ENCODE assay signal across 1 cellular context in the genomic region with DNA sequence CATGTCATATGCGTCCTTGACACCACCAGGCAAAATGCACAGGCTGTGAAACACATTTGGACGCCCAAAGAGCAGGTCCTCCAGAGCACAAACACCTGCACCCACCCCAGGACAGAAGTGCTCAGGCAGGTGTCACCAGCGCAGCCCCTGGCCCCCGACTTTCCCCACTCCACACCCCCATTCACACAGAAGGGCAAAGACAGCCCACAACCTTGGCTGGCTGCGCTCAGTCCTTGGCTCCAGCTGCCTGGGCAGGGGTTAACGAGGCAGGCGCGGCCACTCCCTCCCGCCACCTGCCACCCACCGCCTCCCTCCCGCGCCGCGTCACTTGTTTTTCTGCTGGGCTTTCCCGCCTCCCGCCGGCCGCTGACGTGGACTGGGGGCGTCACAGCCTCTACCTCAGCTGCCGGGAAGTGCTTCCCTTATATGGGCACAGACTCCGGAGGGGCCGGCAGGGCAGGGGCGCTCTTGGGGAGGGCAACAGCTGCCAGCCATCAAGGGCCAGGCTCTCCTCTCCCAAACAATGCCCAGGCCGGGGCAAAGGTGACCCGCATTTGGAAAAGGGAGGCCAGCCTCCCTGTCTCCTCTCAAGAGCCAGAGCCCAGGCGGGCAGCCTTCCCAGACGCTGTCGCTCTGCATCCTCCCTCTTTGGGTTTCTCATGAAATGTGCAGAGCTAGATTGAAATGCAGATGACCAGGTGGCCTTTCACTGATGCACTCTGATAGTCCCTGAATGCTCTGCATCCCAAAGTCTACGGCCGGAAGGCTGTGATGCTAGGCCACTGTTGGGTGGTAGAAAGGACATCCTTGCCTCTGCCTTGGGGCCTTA.
TF ChIP-seq lines count a peak whose summit lies in the region.

No MANE protein-coding gene starts in this region.

TF ChIP-seq in HepG2, 621 proteins besides CTCF, POLR2A, EP300 and RAD21 (continued from another document and continues in another):
- TF ChIP-seq, protein P1, sequence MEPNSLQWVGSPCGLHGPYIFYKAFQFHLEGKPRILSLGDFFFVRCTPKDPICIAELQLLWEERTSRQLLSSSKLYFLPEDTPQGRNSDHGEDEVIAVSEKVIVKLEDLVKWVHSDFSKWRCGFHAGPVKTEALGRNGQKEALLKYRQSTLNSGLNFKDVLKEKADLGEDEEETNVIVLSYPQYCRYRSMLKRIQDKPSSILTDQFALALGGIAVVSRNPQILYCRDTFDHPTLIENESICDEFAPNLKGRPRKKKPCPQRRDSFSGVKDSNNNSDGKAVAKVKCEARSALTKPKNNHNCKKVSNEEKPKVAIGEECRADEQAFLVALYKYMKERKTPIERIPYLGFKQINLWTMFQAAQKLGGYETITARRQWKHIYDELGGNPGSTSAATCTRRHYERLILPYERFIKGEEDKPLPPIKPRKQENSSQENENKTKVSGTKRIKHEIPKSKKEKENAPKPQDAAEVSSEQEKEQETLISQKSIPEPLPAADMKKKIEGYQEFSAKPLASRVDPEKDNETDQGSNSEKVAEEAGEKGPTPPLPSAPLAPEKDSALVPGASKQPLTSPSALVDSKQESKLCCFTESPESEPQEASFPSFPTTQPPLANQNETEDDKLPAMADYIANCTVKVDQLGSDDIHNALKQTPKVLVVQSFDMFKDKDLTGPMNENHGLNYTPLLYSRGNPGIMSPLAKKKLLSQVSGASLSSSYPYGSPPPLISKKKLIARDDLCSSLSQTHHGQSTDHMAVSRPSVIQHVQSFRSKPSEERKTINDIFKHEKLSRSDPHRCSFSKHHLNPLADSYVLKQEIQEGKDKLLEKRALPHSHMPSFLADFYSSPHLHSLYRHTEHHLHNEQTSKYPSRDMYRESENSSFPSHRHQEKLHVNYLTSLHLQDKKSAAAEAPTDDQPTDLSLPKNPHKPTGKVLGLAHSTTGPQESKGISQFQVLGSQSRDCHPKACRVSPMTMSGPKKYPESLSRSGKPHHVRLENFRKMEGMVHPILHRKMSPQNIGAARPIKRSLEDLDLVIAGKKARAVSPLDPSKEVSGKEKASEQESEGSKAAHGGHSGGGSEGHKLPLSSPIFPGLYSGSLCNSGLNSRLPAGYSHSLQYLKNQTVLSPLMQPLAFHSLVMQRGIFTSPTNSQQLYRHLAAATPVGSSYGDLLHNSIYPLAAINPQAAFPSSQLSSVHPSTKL (CRISPR knock-in tag; IDR thresholded peaks at IDR 0.05): peak; percentile 46; the same call in 1 of the 2 replicates
- TF ChIP-seq ZNF777 (CRISPR knock-in tag; IDR thresholded peaks at IDR 0.05): no peak
- TF ChIP-seq, protein P2, sequence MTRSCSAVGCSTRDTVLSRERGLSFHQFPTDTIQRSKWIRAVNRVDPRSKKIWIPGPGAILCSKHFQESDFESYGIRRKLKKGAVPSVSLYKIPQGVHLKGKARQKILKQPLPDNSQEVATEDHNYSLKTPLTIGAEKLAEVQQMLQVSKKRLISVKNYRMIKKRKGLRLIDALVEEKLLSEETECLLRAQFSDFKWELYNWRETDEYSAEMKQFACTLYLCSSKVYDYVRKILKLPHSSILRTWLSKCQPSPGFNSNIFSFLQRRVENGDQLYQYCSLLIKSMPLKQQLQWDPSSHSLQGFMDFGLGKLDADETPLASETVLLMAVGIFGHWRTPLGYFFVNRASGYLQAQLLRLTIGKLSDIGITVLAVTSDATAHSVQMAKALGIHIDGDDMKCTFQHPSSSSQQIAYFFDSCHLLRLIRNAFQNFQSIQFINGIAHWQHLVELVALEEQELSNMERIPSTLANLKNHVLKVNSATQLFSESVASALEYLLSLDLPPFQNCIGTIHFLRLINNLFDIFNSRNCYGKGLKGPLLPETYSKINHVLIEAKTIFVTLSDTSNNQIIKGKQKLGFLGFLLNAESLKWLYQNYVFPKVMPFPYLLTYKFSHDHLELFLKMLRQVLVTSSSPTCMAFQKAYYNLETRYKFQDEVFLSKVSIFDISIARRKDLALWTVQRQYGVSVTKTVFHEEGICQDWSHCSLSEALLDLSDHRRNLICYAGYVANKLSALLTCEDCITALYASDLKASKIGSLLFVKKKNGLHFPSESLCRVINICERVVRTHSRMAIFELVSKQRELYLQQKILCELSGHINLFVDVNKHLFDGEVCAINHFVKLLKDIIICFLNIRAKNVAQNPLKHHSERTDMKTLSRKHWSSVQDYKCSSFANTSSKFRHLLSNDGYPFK (CRISPR knock-in tag; IDR thresholded peaks at IDR 0.05; ENCODE audit: borderline replicate concordance): 0 out of 2 replicates have a peak, but pooled peaks have one; percentile 36
- no peak for TF ChIP-seq DR1 (CRISPR knock-in tag; IDR thresholded peaks at IDR 0.05)
- no peak for TF ChIP-seq YY1 (IDR thresholded peaks at IDR 0.05; ENCODE audit: insufficient read depth, insufficient replicate concordance, low read depth, low read length)
- TF ChIP-seq ZNF616 (CRISPR knock-in tag; IDR thresholded peaks at IDR 0.05; ENCODE audit: low read depth): no peak
- no peak for TF ChIP-seq ZNF367 (CRISPR knock-in tag; IDR thresholded peaks at IDR 0.05; ENCODE audit: borderline replicate concordance)
- 0 out of 2 replicates have a peak, but pooled peaks have one; percentile 19 for TF ChIP-seq MAZ (IDR thresholded peaks at IDR 0.05; ENCODE audit: borderline replicate concordance, low read depth, low read length)
- TF ChIP-seq MAZ (CRISPR knock-in tag; IDR thresholded peaks at IDR 0.05; ENCODE audit: low read depth): no peak
- no peak for TF ChIP-seq BCL3 (CRISPR knock-in tag; IDR thresholded peaks at IDR 0.05)
- no peak for TF ChIP-seq ISL2 (CRISPR knock-in tag; IDR thresholded peaks at IDR 0.05)
- peak; percentile 70 for TF ChIP-seq ZNF687 (CRISPR knock-in tag; IDR thresholded peaks at IDR 0.05)
- 0 out of 2 replicates have a peak, but pooled peaks have one; percentile 33 for TF ChIP-seq EED (CRISPR knock-in tag; IDR thresholded peaks at IDR 0.05)
- TF ChIP-seq FOXA1 (IDR thresholded peaks at IDR 0.05): no peak
- TF ChIP-seq FOXA1 (CRISPR knock-in tag; IDR thresholded peaks at IDR 0.05): no peak
- TF ChIP-seq MAX (IDR thresholded peaks at IDR 0.05): peak; percentile 48; the same call in 1 of the 2 replicates
- TF ChIP-seq, protein P3, sequence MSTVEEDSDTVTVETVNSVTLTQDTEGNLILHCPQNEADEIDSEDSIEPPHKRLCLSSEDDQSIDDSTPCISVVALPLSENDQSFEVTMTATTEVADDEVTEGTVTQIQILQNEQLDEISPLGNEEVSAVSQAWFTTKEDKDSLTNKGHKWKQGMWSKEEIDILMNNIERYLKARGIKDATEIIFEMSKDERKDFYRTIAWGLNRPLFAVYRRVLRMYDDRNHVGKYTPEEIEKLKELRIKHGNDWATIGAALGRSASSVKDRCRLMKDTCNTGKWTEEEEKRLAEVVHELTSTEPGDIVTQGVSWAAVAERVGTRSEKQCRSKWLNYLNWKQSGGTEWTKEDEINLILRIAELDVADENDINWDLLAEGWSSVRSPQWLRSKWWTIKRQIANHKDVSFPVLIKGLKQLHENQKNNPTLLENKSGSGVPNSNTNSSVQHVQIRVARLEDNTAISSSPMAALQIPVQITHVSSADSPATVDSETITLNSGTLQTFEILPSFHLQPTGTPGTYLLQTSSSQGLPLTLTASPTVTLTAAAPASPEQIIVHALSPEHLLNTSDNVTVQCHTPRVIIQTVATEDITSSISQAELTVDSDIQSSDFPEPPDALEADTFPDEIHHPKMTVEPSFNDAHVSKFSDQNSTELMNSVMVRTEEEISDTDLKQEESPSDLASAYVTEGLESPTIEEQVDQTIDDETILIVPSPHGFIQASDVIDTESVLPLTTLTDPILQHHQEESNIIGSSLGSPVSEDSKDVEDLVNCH (CRISPR knock-in tag; IDR thresholded peaks at IDR 0.05): no peak
- no peak; the same call in 1 of the 2 replicates for TF ChIP-seq KAT8 (CRISPR knock-in tag; IDR thresholded peaks at IDR 0.05)
- no peak for TF ChIP-seq BRD4 (CRISPR knock-in tag; IDR thresholded peaks at IDR 0.05)
- no peak for TF ChIP-seq SUZ12 (IDR thresholded peaks at IDR 0.05; ENCODE audit: low read depth, low read length)
- no peak for TF ChIP-seq SNRNP70 (IDR thresholded peaks at IDR 0.05; ENCODE audit: low read depth, low read length)
- no peak for TF ChIP-seq BRCA1 (CRISPR knock-in tag; IDR thresholded peaks at IDR 0.05)
- TF ChIP-seq ZNF20 (CRISPR knock-in tag; IDR thresholded peaks at IDR 0.05): no peak
- 0 out of 2 replicates have a peak, but pooled peaks have one; percentile 49 for TF ChIP-seq HIVEP1 (CRISPR knock-in tag; IDR thresholded peaks at IDR 0.05)
- 0 out of 2 replicates have a peak, but pooled peaks have one; percentile 7 for TF ChIP-seq HOMEZ (CRISPR knock-in tag; IDR thresholded peaks at IDR 0.05; ENCODE audit: low read depth)
- TF ChIP-seq GATAD2A (CRISPR knock-in tag; IDR thresholded peaks at IDR 0.05): no peak
- peak; percentile 59; the same call in 1 of the 2 replicates for TF ChIP-seq GABPB1 (CRISPR knock-in tag; IDR thresholded peaks at IDR 0.05)
- TF ChIP-seq SP140L (CRISPR knock-in tag; IDR thresholded peaks at IDR 0.05; ENCODE audit: borderline replicate concordance): no peak
- TF ChIP-seq ZNF3 (CRISPR knock-in tag; IDR thresholded peaks at IDR 0.05): no peak
- TF ChIP-seq ZFYVE20 (CRISPR knock-in tag; IDR thresholded peaks at IDR 0.05; ENCODE audit: borderline replicate concordance, low read depth): no peak
- 0 out of 2 replicates have a peak, but pooled peaks have one; percentile 5 for TF ChIP-seq ZNF33B (CRISPR knock-in tag; IDR thresholded peaks at IDR 0.05)
- no peak for TF ChIP-seq FOSL1 (CRISPR knock-in tag; IDR thresholded peaks at IDR 0.05; ENCODE audit: borderline replicate concordance)
- peak in 1 of 2 experiments; percentile 58; a peak in 1 of 4 replicates for TF ChIP-seq KLF16 (CRISPR knock-in tag; IDR thresholded peaks at IDR 0.05)
- TF ChIP-seq TRIM24 (CRISPR knock-in tag; IDR thresholded peaks at IDR 0.05): no peak
- TF ChIP-seq ZNF589 (CRISPR knock-in tag; conservative IDR thresholded peaks at IDR 0.05): no peak
- no peak for TF ChIP-seq HMG20A (CRISPR knock-in tag; IDR thresholded peaks at IDR 0.05; ENCODE audit: borderline replicate concordance)
- peak; percentile 25; the same call in 1 of the 2 replicates for TF ChIP-seq SAP130 (CRISPR knock-in tag; IDR thresholded peaks at IDR 0.05; ENCODE audit: low read depth)
- TF ChIP-seq ZFX (CRISPR knock-in tag; IDR thresholded peaks at IDR 0.05; ENCODE audit: low read depth): 0 out of 2 replicates have a peak, but pooled peaks have one; percentile 22
- TF ChIP-seq, protein P4, sequence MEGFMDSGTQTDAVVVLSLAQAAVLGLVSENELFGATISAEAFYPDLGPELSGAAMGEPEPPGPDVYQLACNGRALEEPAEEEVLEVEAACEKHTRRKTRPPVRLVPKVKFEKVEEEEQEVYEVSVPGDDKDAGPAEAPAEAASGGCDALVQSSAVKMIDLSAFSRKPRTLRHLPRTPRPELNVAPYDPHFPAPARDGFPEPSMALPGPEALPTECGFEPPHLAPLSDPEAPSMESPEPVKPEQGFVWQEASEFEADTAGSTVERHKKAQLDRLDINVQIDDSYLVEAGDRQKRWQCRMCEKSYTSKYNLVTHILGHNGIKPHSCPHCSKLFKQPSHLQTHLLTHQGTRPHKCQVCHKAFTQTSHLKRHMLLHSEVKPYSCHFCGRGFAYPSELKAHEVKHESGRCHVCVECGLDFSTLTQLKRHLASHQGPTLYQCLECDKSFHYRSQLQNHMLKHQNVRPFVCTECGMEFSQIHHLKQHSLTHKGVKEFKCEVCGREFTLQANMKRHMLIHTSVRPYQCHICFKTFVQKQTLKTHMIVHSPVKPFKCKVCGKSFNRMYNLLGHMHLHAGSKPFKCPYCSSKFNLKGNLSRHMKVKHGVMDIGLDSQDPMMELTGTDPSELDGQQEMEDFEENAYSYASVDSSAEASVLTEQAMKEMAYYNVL (CRISPR knock-in tag; IDR thresholded peaks at IDR 0.05; ENCODE audit: borderline replicate concordance): no peak
